In the genomic region with DNA sequence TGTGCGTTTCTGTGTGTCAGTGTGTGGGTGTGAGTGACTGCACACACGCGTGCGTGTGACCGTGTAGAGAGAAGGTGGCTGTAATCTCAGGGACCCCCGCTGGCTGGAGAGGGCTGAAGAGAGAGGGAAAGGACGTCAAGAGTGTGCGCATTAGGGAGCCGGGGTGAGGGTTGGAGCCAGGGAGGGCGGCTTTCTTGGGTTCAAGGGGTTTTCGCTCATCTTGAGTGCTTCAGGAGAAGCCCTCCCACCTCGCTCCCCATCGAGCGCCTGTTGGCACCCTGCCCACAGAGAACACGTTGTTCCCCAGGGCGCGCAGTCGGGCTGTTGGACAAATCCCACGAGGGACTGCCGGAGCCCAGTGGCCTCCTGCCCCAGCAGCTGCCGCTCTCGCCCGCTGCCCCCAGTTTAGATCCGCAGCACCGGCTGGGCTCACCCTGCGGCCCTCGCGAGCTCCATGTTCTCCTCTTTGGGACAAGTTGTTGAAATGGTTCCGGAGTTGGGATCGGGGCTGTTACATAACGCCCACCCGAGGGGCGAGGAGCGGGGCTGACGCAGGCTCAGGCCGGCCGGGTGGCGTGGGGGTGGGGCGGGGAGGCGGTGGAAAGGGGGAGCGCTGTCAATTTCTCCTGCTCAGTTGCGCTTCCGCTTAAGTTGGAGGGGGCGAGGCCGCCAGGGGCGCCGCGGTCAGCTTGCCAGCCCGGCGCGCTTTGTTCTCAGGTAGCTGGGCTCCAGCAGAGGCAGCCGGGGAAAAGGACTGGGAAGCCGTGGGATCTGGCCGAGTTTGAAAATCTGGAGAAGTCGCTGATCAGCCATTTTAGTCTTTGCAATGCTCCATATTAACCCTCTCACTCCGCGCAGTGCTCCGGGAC, we compare ENCODE assay signal across 1 cellular context.
A peak's percentile ranks its signal among the peaks of the same experiment; 100 is the strongest.
TF ChIP-seq lines count a peak whose summit lies in the region.

No MANE protein-coding gene starts in this region.

TF ChIP-seq in HEK293, 187 proteins besides CTCF, POLR2A, EP300 and RAD21 (continued from another document):
- TF ChIP-seq, protein P1, sequence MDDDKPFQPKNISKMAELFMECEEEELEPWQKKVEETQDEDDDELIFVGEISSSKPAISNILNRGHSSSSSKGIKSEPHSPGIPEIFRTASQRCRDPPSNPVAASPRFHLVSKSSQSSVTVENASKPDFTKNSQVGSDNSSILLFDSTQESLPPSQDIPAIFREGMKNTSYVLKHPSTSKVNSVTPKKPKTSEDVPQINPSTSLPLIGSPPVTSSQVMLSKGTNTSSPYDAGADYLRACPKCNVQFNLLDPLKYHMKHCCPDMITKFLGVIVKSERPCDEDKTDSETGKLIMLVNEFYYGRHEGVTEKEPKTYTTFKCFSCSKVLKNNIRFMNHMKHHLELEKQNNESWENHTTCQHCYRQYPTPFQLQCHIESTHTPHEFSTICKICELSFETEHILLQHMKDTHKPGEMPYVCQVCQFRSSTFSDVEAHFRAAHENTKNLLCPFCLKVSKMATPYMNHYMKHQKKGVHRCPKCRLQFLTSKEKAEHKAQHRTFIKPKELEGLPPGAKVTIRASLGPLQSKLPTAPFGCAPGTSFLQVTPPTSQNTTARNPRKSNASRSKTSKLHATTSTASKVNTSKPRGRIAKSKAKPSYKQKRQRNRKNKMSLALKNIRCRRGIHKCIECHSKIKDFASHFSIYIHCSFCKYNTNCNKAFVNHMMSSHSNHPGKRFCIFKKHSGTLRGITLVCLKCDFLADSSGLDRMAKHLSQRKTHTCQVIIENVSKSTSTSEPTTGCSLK (tag by site-specific recombination; IDR thresholded peaks at IDR 0.05) = no peak
- TF ChIP-seq, protein P2, sequence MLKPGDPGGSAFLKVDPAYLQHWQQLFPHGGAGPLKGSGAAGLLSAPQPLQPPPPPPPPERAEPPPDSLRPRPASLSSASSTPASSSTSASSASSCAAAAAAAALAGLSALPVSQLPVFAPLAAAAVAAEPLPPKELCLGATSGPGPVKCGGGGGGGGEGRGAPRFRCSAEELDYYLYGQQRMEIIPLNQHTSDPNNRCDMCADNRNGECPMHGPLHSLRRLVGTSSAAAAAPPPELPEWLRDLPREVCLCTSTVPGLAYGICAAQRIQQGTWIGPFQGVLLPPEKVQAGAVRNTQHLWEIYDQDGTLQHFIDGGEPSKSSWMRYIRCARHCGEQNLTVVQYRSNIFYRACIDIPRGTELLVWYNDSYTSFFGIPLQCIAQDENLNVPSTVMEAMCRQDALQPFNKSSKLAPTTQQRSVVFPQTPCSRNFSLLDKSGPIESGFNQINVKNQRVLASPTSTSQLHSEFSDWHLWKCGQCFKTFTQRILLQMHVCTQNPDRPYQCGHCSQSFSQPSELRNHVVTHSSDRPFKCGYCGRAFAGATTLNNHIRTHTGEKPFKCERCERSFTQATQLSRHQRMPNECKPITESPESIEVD (tag by site-specific recombination; IDR thresholded peaks at IDR 0.05) = no peak
- no peak for TF ChIP-seq ZNF521 (tag by site-specific recombination; IDR thresholded peaks at IDR 0.05)
- TF ChIP-seq ZNF114 (tag by site-specific recombination; IDR thresholded peaks at IDR 0.05) = no peak
- no peak for TF ChIP-seq ZNF843 (tag by site-specific recombination; IDR thresholded peaks at IDR 0.05)
- TF ChIP-seq, protein P3, sequence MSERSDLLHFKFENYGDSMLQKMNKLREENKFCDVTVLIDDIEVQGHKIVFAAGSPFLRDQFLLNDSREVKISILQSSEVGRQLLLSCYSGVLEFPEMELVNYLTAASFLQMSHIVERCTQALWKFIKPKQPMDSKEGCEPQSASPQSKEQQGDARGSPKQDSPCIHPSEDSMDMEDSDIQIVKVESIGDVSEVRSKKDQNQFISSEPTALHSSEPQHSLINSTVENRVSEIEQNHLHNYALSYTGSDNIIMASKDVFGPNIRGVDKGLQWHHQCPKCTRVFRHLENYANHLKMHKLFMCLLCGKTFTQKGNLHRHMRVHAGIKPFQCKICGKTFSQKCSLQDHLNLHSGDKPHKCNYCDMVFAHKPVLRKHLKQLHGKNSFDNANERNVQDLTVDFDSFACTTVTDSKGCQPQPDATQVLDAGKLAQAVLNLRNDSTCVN (tag by site-specific recombination; optimal IDR thresholded peaks at IDR 0.05) = peak; percentile 17
- TF ChIP-seq TRIM28 (IDR thresholded peaks at IDR 0.05; ENCODE audit: borderline replicate concordance, low read length) = no peak
- no peak for TF ChIP-seq ZNF24 (tag by site-specific recombination; IDR thresholded peaks at IDR 0.05)
TF ChIP-seq in HEK293: peak in this region for 3.
